ENCODE assay signal across 21 cellular contexts in the genomic region with DNA sequence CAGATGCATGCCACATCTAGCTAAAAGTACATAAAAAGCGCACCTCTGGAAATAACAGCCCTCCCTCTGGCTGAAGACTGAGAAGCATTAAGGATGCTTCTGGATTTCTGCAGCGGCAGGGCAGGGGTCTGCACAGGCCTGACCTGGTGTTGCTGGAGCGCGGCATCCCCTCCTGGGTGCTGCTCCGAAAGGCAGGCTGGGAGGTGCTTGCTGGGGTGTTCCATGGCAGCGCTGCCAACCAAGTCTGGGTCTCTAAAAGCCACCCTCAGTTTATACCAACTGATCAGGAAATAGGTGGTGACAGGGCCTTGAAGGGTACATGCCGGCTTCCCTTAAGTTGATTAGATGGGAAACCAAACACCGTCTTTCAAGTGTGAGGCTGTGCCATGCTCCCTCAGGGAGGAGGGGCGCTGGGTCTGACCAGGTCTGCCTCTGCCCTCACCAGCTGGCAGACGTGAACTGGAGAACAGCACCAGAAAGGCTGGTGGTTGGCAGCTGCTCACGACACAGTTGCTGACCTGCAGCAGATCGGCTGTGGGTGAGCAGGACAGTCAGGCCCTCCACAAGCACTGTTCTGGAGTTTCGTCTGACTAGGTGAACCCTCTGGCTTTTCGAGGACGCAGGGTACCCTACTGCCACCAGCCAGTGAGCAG.
"Had no signal": no experiment of that assay in that cellular context is flagged by ENCODE, and none has a peak within 500 bp of the region (broad histone marks: within the 10 kb centered on the region; RNA-seq: fewer than 3 reads in every experiment).

No MANE protein-coding gene starts in this region.

- H3K9me3 ChIP-seq: ascending aorta, prostate gland, thyroid gland, upper lobe of right lung had no signal

- H3K27me3 ChIP-seq: ascending aorta, brain microvascular endothelial cell, dorsolateral prefrontal cortex, thyroid gland, upper lobe of right lung had no signal

- H3K4me1 ChIP-seq: ascending aorta, prostate gland, thyroid gland, upper lobe of right lung had no signal

- ATAC-seq: activated CD8-positive, alpha-beta T cell treated with anti-CD3 and anti-CD28 coated beads, Interleukin-2, amount 10 ng/mL, durations not matched to agents 7 days and 5 days; activated naive CD4-positive, alpha-beta T cell treated with anti-CD3 and anti-CD28 coated beads, Interleukin-2, amount 50 U/mL, for 72 hours; effector memory CD8-positive, alpha-beta T cell; esophagus mucosa; T-cell; upper lobe of right lung had no signal

- DNase-seq: activated CD4-positive, alpha-beta T cell treated with anti-CD3 and anti-CD28 coated beads, Interleukin-2, amount 50 U/mL, for 1 hour; activated CD4-positive, CD25-positive, alpha-beta regulatory T cell treated with anti-CD3 and anti-CD28 coated beads, Interleukin-2, amount 50 U/mL, for 72 hours; activated CD8-positive, alpha-beta T cell treated with anti-CD3 and anti-CD28 coated beads, Interleukin-2, amount 10 ng/mL, durations not matched to agents 7 days and 5 days; activated gamma-delta T cell; brain microvascular endothelial cell; central memory CD4-positive, alpha-beta T cell; effector memory CD8-positive, alpha-beta T cell; foreskin melanocyte; hippocampal formation; stimulated activated CD4-positive, alpha-beta T cell treated with anti-CD3 and anti-CD28 coated beads, Interleukin-12 subunit alpha, Interleukin-12 subunit beta, amount 100 ng/mL, for 4 hours; stimulated activated CD4-positive, alpha-beta T cell treated with anti-CD3 and anti-CD28 coated beads, Interleukin-4, amount 100 ng/mL, for 4 hours; substantia nigra; T-cell; thyroid gland; upper lobe of right lung had no signal

- H3K4me3 ChIP-seq: ascending aorta, dorsolateral prefrontal cortex, prostate gland, thyroid gland, upper lobe of right lung had no signal

- H3K27ac ChIP-seq: ascending aorta, brain microvascular endothelial cell, dorsolateral prefrontal cortex, prostate gland, thyroid gland, upper lobe of right lung, VCaP had no signal
